2 cellular contexts compared by ENCODE assay signal in the genomic region with DNA sequence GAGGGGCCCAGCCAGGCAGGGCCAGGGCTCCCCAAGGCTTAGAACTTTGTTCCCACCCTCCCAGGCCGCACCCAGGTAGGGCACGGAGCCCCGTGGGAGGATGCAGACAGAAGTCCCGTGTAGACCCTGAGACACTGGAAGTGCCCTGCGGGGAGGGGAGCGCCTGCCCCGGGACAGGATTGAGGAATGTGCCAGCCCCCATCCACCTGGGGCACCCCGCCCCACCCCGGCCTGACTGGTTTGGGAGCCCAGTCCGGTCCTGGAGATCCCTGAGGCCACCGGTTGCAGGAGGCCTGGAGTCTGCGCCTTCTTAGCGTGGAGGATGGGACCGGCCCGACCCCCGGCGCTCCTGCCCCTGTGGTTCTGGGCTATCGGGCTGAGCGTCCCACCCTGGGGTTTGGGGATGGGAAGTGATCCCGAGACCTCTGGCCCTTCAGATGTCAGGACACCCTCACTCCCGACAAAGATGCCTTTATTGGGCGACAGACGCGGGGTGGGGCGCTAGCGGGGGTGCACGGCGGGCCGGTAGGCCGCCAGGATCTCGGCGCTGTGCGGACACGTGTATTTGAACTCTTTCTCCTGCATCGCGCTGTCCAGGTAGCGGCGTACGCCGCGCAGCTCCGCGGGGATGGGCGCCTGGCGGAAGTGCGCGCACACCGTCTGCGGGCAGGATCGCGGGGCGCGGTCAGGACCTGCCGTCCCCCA.
A peak's percentile ranks its signal among the peaks of the same experiment; 100 is the strongest.
TF ChIP-seq lines count a peak whose summit lies in the region.

No MANE protein-coding gene starts in this region.

TF ChIP-seq in GM23338, 12 proteins besides CTCF, POLR2A, EP300 and RAD21:
- peak; percentile 43; the same call in 1 of the 2 replicates for TF ChIP-seq POLR2AphosphoS5 (IDR thresholded peaks at IDR 0.05; ENCODE audit: low read depth)
- TF ChIP-seq CREB1 (CRISPR knock-in tag; IDR thresholded peaks at IDR 0.05; ENCODE audit: low read depth): no peak
TF ChIP-seq in GM23338: peak in this region for 1.

TF ChIP-seq in K562, 482 proteins besides CTCF, POLR2A, EP300 and RAD21:
- TF ChIP-seq, protein P1, sequence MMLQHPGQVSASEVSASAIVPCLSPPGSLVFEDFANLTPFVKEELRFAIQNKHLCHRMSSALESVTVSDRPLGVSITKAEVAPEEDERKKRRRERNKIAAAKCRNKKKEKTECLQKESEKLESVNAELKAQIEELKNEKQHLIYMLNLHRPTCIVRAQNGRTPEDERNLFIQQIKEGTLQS (IDR thresholded peaks at IDR 0.05): peak; percentile 9; the same call in 1 of the 2 replicates
- TF ChIP-seq, protein P1 (CRISPR knock-in tag; conservative IDR thresholded peaks at IDR 0.05): no peak
- TF ChIP-seq HNRNPLL (IDR thresholded peaks at IDR 0.05; ENCODE audit: low read depth, low read length, poor library complexity, severe bottlenecking): no peak
- no peak for TF ChIP-seq ZNF766 (CRISPR knock-in tag; conservative IDR thresholded peaks at IDR 0.05)
